1 cellular context compared by ENCODE assay signal in genomic region chr12:110330124-110330523, GRCh38.
TF ChIP-seq lines count a peak whose summit lies in the region.

No MANE protein-coding gene starts in this region.

TF ChIP-seq in A549, 52 proteins besides CTCF, POLR2A, EP300 and RAD21:
- no peak for TF ChIP-seq SREBF2 (IDR thresholded peaks at IDR 0.05)
- no peak for TF ChIP-seq MAX (IDR thresholded peaks at IDR 0.05)
- no peak for TF ChIP-seq RARB (CRISPR knock-in tag; IDR thresholded peaks at IDR 0.05)
- no peak for TF ChIP-seq ESRRA (IDR thresholded peaks at IDR 0.05; ENCODE audit: borderline replicate concordance, low read length)
- no peak for TF ChIP-seq HMGXB4 (CRISPR knock-in tag; IDR thresholded peaks at IDR 0.05; ENCODE audit: borderline replicate concordance)
- TF ChIP-seq CBX2 (IDR thresholded peaks at IDR 0.05; ENCODE audit: borderline replicate concordance, low read depth), result no peak
- TF ChIP-seq FOSB (CRISPR knock-in tag; IDR thresholded peaks at IDR 0.05), result no peak
- TF ChIP-seq FOXS1 (CRISPR knock-in tag; IDR thresholded peaks at IDR 0.05), result no peak
- TF ChIP-seq RNF2 (IDR thresholded peaks at IDR 0.05; ENCODE audit: borderline replicate concordance, low read depth), result no peak
